8 cellular contexts compared by ENCODE assay signal in the genomic region with DNA sequence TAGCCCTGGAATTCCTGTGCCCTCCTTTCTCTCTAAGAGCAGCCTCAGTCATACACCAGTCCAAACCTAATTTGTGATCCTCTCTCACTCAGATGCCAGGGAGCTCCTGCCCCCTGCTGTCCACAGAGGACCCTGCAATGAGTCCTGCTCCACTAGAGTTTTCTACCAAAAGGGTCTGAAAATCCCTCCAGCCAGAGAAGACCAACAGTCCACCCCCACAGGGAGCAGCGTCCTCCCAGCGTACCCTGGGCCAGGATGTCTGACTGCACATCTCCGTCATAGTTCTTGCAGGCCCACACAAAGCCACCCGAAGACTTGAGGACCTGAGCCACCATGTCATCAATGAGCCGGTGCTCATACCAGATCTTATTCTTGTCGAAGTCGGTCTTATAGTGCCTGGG. TPM values are rescaled to one million over a fixed set of nuclear protein-coding genes. Genes with fewer than 3 reads are reported as not detected.
DNase-seq lines count a peak whose midpoint lies in the region; ATAC-seq, FAIRE-seq and TF ChIP-seq lines count a peak whose summit lies in the region.

No MANE protein-coding gene starts in this region.

- no peak for ATAC-seq in HG03139 (IDR thresholded peaks at IDR 0.05; ENCODE audit: unreplicated experiment)

- DNase-seq in AG08395 (ENCODE audit: low spot score) (peak; percentile 58), GM12892 (ENCODE audit: insufficient read length) (peak; percentile 55), NCI-H82 treated with DMSO at 0.1 percent for 48 hours (lab: John Stamatoyannopoulos, UW; ENCODE audit: unreplicated experiment) (peak; percentile 25), glomerular visceral epithelial cell (ENCODE audit: extremely low spot score) (peak; percentile 49), NCI-H146 (lab: John Stamatoyannopoulos, UW) (no peak)
- peak; percentile 75 to 78 for DNase-seq in activated T-cell treated with anti-CD3 and anti-CD28 coated beads, Interleukin-2, amount 50 U/mL, for 48 hours
- DNase-seq in stimulated activated CD4-positive, alpha-beta T cell treated with anti-CD3 and anti-CD28 coated beads, Interleukin-1b, Interleukin-23, amount 100 ng/mL, for 48 hours = peak; percentile 46

- FAIRE-seq in GM12892 (lab: Jason Lieb, UNC) = peak; percentile 81

- TF ChIP-seq POLR2A in GM12892 (IDR thresholded peaks at IDR 0.05; ENCODE audit: low read depth, low read length) = no peak

RNA-seq across cellular contexts. Expression of a gene that starts 15.4 kb away (rescaled TPM):
- 147 TPM for polyA plus RNA-seq in GM12892 (2012; ENCODE audit: missing spikeins)
